1 cellular context compared by ENCODE assay signal in the genomic region with DNA sequence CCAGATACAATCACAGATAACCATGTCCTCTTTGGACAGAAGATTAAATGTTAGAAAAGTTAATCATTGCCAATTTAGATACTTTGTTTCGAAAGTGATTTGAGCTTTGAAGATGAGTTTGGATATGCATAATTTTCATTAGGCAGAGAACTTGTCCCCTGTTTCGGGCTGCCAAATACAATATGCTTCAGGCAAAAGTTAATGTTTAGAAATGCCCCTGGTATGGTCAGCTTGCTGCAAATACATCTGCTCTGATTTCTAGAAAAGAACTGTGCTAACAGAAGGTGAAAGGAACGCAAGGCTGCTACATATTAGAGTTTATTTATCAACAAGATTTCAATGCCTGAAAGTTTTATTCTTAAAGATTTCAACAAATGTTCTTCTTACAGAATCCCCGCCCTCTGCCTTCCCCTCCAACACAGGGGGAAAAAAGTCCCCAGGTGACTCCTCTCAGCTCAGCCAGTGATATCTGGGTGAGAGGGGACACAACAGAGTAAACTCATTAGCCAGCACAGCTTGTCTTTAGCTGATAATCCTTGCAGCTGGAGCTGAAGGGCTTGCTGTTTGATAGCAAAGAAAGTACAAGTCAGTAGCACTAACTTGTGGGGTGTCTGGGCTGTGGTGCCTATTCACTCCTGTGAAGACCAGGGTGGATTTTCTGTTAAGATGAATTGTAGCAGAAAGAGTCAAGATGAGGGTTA.
TF ChIP-seq lines count a peak whose summit lies in the region.

No MANE protein-coding gene starts in this region.

TF ChIP-seq in HepG2, 621 proteins besides CTCF, POLR2A, EP300 and RAD21 (continued from another document):
- TF ChIP-seq, protein P1, sequence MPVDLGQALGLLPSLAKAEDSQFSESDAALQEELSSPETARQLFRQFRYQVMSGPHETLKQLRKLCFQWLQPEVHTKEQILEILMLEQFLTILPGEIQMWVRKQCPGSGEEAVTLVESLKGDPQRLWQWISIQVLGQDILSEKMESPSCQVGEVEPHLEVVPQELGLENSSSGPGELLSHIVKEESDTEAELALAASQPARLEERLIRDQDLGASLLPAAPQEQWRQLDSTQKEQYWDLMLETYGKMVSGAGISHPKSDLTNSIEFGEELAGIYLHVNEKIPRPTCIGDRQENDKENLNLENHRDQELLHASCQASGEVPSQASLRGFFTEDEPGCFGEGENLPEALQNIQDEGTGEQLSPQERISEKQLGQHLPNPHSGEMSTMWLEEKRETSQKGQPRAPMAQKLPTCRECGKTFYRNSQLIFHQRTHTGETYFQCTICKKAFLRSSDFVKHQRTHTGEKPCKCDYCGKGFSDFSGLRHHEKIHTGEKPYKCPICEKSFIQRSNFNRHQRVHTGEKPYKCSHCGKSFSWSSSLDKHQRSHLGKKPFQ (CRISPR knock-in tag; IDR thresholded peaks at IDR 0.05; ENCODE audit: insufficient replicate concordance): no peak
- TF ChIP-seq ERF (CRISPR knock-in tag; IDR thresholded peaks at IDR 0.05) (no peak), TOPORS (CRISPR knock-in tag; IDR thresholded peaks at IDR 0.05) (no peak), TCF7L2 (IDR thresholded peaks at IDR 0.05; ENCODE audit: low read depth, low read length) (no peak), ATF7 (IDR thresholded peaks at IDR 0.05) (no peak), ATF7 (CRISPR knock-in tag; IDR thresholded peaks at IDR 0.05) (no peak), REXO4 (CRISPR knock-in tag; IDR thresholded peaks at IDR 0.05; ENCODE audit: borderline replicate concordance) (no peak), XBP1 (CRISPR knock-in tag; IDR thresholded peaks at IDR 0.05) (no peak), ZNF354B (CRISPR knock-in tag; IDR thresholded peaks at IDR 0.05) (no peak), ZBTB21 (CRISPR knock-in tag; IDR thresholded peaks at IDR 0.05) (no peak), KDM3A (CRISPR knock-in tag; IDR thresholded peaks at IDR 0.05; ENCODE audit: low read depth) (no peak)
- TF ChIP-seq, protein P2, sequence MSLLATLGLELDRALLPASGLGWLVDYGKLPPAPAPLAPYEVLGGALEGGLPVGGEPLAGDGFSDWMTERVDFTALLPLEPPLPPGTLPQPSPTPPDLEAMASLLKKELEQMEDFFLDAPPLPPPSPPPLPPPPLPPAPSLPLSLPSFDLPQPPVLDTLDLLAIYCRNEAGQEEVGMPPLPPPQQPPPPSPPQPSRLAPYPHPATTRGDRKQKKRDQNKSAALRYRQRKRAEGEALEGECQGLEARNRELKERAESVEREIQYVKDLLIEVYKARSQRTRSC (CRISPR knock-in tag; IDR thresholded peaks at IDR 0.05; ENCODE audit: low read depth): no peak
- TF ChIP-seq, protein P3, sequence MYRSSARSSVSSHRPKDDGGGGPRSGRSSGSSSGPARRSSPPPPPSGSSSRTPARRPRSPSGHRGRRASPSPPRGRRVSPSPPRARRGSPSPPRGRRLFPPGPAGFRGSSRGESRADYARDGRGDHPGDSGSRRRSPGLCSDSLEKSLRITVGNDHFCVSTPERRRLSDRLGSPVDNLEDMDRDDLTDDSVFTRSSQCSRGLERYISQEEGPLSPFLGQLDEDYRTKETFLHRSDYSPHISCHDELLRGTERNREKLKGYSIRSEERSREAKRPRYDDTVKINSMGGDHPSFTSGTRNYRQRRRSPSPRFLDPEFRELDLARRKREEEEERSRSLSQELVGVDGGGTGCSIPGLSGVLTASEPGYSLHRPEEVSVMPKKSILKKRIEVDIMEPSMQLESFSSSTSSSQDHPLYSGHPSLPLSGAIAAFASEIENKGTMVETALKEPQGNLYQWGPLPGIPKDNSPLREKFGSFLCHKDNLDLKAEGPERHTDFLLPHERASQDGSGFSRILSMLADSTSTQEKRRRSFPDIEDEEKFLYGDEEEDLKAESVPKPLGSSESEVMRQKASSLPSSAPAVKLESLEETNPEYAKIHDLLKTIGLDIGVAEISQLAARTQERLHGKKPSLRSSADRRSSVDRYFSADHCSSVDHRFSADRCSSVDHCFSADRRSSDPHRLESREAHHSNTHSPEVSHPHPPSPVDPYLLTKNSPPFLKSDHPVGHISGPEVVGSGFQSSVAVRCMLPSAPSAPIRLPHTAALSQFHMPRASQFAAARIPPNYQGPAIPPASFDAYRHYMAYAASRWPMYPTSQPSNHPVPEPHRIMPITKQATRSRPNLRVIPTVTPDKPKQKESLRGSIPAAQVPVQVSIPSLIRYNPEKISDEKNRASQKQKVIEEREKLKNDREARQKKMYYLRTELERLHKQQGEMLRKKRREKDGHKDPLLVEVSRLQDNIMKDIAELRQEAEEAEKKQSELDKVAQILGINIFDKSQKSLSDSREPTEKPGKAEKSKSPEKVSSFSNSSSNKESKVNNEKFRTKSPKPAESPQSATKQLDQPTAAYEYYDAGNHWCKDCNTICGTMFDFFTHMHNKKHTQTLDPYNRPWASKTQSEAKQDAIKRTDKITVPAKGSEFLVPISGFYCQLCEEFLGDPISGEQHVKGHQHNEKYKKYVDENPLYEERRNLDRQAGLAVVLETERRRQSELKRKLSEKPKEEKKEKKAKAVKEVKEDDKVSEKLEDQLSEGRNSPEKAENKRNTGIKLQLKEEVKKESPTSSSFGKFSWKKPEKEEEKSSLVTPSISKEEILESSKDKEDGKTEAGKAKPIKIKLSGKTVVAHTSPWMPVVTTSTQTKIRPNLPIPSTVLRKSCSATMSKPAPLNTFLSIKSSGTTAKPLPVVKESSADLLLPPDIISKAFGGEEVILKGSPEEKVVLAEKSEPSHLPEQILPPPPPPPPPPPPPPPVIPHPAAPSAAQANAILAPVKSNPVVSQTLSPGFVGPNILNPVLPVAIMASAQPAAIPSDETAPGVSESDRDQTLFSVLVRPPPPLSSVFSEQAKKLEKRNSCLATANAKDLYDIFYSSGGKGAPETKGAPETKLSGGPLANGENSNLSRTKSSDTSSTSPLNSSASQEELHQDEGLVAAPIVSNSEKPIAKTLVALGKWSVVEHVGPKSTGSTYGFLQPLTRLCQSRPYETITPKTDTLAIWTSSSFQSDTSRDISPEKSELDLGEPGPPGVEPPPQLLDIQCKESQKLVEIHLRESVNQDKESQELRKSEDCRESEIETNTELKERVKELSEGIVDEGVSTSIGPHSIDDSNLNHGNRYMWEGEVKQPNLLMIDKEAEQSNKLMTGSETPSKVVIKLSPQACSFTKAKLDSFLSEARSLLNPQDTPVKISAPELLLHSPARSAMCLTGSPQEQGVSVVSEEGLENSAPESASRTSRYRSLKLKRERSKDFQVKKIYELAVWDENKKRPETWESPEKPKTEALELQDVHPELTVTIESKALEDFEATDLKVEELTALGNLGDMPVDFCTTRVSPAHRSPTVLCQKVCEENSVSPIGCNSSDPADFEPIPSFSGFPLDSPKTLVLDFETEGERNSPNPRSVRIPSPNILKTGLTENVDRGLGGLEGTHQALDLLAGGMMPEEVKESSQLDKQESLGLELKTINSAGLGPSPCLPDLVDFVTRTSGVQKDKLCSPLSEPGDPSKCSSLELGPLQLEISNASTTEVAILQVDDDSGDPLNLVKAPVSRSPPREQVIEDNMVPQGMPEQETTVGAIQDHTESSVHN (CRISPR knock-in tag; IDR thresholded peaks at IDR 0.05): no peak
- TF ChIP-seq, protein P4, sequence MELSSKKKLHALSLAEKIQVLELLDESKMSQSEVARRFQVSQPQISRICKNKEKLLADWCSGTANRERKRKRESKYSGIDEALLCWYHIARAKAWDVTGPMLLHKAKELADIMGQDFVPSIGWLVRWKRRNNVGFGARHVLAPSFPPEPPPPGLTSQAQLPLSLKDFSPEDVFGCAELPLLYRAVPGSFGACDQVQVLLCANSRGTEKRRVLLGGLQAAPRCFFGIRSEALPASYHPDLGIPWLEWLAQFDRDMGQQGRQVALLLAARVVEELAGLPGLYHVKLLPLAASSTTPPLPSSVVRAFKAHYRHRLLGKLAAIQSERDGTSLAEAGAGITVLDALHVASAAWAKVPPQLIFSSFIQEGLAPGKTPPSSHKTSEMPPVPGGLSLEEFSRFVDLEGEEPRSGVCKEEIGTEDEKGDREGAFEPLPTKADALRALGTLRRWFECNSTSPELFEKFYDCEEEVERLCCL (CRISPR knock-in tag; IDR thresholded peaks at IDR 0.05; ENCODE audit: borderline replicate concordance): no peak
- TF ChIP-seq, protein P5, sequence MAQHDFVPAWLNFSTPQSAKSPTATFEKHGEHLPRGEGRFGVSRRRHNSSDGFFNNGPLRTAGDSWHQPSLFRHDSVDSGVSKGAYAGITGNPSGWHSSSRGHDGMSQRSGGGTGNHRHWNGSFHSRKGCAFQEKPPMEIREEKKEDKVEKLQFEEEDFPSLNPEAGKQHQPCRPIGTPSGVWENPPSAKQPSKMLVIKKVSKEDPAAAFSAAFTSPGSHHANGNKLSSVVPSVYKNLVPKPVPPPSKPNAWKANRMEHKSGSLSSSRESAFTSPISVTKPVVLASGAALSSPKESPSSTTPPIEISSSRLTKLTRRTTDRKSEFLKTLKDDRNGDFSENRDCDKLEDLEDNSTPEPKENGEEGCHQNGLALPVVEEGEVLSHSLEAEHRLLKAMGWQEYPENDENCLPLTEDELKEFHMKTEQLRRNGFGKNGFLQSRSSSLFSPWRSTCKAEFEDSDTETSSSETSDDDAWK (CRISPR knock-in tag; IDR thresholded peaks at IDR 0.05): no peak
- TF ChIP-seq, protein P6, sequence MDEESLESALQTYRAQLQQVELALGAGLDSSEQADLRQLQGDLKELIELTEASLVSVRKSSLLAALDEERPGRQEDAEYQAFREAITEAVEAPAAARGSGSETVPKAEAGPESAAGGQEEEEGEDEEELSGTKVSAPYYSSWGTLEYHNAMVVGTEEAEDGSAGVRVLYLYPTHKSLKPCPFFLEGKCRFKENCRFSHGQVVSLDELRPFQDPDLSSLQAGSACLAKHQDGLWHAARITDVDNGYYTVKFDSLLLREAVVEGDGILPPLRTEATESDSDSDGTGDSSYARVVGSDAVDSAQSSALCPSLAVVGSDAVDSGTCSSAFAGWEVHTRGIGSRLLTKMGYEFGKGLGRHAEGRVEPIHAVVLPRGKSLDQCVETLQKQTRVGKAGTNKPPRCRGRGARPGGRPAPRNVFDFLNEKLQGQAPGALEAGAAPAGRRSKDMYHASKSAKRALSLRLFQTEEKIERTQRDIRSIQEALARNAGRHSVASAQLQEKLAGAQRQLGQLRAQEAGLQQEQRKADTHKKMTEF (CRISPR knock-in tag; IDR thresholded peaks at IDR 0.05): no peak
- TF ChIP-seq, protein P7, sequence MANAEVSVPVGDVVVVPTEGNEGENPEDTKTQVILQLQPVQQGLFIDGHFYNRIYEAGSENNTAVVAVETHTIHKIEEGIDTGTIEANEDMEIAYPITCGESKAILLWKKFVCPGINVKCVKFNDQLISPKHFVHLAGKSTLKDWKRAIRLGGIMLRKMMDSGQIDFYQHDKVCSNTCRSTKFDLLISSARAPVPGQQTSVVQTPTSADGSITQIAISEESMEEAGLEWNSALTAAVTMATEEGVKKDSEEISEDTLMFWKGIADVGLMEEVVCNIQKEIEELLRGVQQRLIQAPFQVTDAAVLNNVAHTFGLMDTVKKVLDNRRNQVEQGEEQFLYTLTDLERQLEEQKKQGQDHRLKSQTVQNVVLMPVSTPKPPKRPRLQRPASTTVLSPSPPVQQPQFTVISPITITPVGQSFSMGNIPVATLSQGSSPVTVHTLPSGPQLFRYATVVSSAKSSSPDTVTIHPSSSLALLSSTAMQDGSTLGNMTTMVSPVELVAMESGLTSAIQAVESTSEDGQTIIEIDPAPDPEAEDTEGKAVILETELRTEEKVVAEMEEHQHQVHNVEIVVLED (CRISPR knock-in tag; IDR thresholded peaks at IDR 0.05; ENCODE audit: borderline replicate concordance): no peak
TF ChIP-seq in HepG2: peak in this region for 0.
